1 cellular context compared by ENCODE assay signal in the genomic region with DNA sequence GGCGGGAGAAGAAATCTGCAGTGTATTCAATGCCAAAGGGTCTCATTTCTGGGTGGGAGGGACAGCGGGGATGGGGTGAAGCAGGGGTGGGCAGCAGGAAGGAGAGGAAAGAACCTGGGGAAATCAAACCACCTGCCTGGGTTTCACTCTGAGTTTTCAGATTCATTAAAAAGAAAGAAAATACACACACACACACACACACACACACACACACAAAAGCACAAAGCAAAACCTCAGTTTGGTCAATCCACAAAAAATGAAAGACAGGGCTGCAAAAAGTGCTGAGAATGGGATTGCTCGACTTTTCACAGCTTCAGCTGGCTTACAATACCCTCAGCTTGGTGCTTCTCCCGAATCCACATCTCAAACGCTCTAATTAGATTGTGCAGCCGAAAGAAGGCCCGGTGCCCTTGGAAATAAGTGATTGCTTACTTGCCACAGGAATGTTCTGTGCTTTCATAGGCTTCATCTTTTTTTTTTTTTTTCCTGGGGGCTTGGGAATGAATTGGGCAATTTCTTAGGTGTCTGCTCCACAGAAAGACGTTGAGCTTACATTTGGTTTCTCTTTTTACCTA.
TF ChIP-seq lines count a peak whose summit lies in the region.

No MANE protein-coding gene starts in this region.

TF ChIP-seq in GM12878, 131 proteins besides CTCF, POLR2A, EP300 and RAD21 (continues in another document):
- TF ChIP-seq ZNF207 (IDR thresholded peaks at IDR 0.05; ENCODE audit: borderline replicate concordance) (no peak), SREBF2 (IDR thresholded peaks at IDR 0.05; ENCODE audit: low read length) (no peak), SIX5 (IDR thresholded peaks at IDR 0.05; ENCODE audit: low read depth, low read length, severe bottlenecking) (no peak), SMAD1 (IDR thresholded peaks at IDR 0.05; ENCODE audit: low read depth, partially characterized antibody) (no peak), ZZZ3 (IDR thresholded peaks at IDR 0.05; ENCODE audit: control insufficient read depth, insufficient read length, low read depth) (no peak), BMI1 (IDR thresholded peaks at IDR 0.05; ENCODE audit: borderline replicate concordance) (peak; percentile 56; the same call in 1 of the 2 replicates), MTA2 (IDR thresholded peaks at IDR 0.05; ENCODE audit: low read depth) (peak; percentile 86), IKZF2 (IDR thresholded peaks at IDR 0.05) (peak; percentile 40 to 63; a peak in 3 of 4 replicates), ZNF24 (IDR thresholded peaks at IDR 0.05) (no peak), GABPA (IDR thresholded peaks at IDR 0.05; ENCODE audit: low read depth) (peak; percentile 23; the same call in 1 of the 2 replicates), TAF1 (IDR thresholded peaks at IDR 0.05; ENCODE audit: borderline replicate concordance, low read depth, low read length) (no peak), HDGF (IDR thresholded peaks at IDR 0.05) (no peak), IKZF1 (conservative IDR thresholded peaks at IDR 0.05) (peak; percentile 50), MYC (IDR thresholded peaks at IDR 0.05; ENCODE audit: insufficient read depth, insufficient read length, insufficient replicate concordance, low read length, severe bottlenecking) (no peak), NFIC (IDR thresholded peaks at IDR 0.05; ENCODE audit: low read depth, low read length) (peak; percentile 42; the same call in 1 of the 2 replicates), NRF1 (conservative IDR thresholded peaks at IDR 0.05; ENCODE audit: low read depth, low read length) (no peak), RAD51 (IDR thresholded peaks at IDR 0.05) (no peak), WRNIP1 (IDR thresholded peaks at IDR 0.05; ENCODE audit: borderline replicate concordance, low read depth, low read length) (no peak), BRCA1 (IDR thresholded peaks at IDR 0.05; ENCODE audit: low read depth, low read length) (no peak), RCOR1 (conservative IDR thresholded peaks at IDR 0.05; ENCODE audit: low read depth, low read length) (no peak), PAX8 (IDR thresholded peaks at IDR 0.05) (no peak), HDAC2 (IDR thresholded peaks at IDR 0.05) (no peak), NBN (IDR thresholded peaks at IDR 0.05) (no peak), MYB (IDR thresholded peaks at IDR 0.05; ENCODE audit: borderline replicate concordance, low read depth, low read length) (no peak), KAT2A (conservative IDR thresholded peaks at IDR 0.05; ENCODE audit: control insufficient read depth, low read depth, low read length) (no peak), CBX3 (IDR thresholded peaks at IDR 0.05; ENCODE audit: borderline replicate concordance, low read depth) (no peak), RUNX3 (IDR thresholded peaks at IDR 0.05; ENCODE audit: low read length) (peak; percentile 75)
- TF ChIP-seq, protein P1, sequence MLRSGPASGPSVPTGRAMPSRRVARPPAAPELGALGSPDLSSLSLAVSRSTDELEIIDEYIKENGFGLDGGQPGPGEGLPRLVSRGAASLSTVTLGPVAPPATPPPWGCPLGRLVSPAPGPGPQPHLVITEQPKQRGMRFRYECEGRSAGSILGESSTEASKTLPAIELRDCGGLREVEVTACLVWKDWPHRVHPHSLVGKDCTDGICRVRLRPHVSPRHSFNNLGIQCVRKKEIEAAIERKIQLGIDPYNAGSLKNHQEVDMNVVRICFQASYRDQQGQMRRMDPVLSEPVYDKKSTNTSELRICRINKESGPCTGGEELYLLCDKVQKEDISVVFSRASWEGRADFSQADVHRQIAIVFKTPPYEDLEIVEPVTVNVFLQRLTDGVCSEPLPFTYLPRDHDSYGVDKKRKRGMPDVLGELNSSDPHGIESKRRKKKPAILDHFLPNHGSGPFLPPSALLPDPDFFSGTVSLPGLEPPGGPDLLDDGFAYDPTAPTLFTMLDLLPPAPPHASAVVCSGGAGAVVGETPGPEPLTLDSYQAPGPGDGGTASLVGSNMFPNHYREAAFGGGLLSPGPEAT (IDR thresholded peaks at IDR 0.05; ENCODE audit: low read depth), result 0 out of 2 replicates have a peak, but pooled peaks have one; percentile 23
- TF ChIP-seq, protein P2, sequence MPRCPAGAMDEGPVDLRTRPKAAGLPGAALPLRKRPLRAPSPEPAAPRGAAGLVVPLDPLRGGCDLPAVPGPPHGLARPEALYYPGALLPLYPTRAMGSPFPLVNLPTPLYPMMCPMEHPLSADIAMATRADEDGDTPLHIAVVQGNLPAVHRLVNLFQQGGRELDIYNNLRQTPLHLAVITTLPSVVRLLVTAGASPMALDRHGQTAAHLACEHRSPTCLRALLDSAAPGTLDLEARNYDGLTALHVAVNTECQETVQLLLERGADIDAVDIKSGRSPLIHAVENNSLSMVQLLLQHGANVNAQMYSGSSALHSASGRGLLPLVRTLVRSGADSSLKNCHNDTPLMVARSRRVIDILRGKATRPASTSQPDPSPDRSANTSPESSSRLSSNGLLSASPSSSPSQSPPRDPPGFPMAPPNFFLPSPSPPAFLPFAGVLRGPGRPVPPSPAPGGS (IDR thresholded peaks at IDR 0.05; ENCODE audit: borderline replicate concordance, insufficient read depth, low read depth, low read length, poor library complexity, severe bottlenecking), result no peak
- TF ChIP-seq, protein P3, sequence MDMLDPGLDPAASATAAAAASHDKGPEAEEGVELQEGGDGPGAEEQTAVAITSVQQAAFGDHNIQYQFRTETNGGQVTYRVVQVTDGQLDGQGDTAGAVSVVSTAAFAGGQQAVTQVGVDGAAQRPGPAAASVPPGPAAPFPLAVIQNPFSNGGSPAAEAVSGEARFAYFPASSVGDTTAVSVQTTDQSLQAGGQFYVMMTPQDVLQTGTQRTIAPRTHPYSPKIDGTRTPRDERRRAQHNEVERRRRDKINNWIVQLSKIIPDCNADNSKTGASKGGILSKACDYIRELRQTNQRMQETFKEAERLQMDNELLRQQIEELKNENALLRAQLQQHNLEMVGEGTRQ (IDR thresholded peaks at IDR 0.05; ENCODE audit: borderline replicate concordance, low read depth, low read length), result no peak
- TF ChIP-seq, protein P4, sequence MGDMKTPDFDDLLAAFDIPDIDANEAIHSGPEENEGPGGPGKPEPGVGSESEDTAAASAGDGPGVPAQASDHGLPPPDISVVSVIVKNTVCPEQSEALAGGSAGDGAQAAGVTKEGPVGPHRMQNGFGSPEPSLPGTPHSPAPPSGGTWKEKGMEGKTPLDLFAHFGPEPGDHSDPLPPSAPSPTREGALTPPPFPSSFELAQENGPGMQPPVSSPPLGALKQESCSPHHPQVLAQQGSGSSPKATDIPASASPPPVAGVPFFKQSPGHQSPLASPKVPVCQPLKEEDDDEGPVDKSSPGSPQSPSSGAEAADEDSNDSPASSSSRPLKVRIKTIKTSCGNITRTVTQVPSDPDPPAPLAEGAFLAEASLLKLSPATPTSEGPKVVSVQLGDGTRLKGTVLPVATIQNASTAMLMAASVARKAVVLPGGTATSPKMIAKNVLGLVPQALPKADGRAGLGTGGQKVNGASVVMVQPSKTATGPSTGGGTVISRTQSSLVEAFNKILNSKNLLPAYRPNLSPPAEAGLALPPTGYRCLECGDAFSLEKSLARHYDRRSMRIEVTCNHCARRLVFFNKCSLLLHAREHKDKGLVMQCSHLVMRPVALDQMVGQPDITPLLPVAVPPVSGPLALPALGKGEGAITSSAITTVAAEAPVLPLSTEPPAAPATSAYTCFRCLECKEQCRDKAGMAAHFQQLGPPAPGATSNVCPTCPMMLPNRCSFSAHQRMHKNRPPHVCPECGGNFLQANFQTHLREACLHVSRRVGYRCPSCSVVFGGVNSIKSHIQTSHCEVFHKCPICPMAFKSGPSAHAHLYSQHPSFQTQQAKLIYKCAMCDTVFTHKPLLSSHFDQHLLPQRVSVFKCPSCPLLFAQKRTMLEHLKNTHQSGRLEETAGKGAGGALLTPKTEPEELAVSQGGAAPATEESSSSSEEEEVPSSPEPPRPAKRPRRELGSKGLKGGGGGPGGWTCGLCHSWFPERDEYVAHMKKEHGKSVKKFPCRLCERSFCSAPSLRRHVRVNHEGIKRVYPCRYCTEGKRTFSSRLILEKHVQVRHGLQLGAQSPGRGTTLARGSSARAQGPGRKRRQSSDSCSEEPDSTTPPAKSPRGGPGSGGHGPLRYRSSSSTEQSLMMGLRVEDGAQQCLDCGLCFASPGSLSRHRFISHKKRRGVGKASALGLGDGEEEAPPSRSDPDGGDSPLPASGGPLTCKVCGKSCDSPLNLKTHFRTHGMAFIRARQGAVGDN (IDR thresholded peaks at IDR 0.05), result no peak
- TF ChIP-seq, protein P5, sequence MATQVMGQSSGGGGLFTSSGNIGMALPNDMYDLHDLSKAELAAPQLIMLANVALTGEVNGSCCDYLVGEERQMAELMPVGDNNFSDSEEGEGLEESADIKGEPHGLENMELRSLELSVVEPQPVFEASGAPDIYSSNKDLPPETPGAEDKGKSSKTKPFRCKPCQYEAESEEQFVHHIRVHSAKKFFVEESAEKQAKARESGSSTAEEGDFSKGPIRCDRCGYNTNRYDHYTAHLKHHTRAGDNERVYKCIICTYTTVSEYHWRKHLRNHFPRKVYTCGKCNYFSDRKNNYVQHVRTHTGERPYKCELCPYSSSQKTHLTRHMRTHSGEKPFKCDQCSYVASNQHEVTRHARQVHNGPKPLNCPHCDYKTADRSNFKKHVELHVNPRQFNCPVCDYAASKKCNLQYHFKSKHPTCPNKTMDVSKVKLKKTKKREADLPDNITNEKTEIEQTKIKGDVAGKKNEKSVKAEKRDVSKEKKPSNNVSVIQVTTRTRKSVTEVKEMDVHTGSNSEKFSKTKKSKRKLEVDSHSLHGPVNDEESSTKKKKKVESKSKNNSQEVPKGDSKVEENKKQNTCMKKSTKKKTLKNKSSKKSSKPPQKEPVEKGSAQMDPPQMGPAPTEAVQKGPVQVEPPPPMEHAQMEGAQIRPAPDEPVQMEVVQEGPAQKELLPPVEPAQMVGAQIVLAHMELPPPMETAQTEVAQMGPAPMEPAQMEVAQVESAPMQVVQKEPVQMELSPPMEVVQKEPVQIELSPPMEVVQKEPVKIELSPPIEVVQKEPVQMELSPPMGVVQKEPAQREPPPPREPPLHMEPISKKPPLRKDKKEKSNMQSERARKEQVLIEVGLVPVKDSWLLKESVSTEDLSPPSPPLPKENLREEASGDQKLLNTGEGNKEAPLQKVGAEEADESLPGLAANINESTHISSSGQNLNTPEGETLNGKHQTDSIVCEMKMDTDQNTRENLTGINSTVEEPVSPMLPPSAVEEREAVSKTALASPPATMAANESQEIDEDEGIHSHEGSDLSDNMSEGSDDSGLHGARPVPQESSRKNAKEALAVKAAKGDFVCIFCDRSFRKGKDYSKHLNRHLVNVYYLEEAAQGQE (IDR thresholded peaks at IDR 0.05; ENCODE audit: low read depth, low read length), result no peak
- TF ChIP-seq, protein P6, sequence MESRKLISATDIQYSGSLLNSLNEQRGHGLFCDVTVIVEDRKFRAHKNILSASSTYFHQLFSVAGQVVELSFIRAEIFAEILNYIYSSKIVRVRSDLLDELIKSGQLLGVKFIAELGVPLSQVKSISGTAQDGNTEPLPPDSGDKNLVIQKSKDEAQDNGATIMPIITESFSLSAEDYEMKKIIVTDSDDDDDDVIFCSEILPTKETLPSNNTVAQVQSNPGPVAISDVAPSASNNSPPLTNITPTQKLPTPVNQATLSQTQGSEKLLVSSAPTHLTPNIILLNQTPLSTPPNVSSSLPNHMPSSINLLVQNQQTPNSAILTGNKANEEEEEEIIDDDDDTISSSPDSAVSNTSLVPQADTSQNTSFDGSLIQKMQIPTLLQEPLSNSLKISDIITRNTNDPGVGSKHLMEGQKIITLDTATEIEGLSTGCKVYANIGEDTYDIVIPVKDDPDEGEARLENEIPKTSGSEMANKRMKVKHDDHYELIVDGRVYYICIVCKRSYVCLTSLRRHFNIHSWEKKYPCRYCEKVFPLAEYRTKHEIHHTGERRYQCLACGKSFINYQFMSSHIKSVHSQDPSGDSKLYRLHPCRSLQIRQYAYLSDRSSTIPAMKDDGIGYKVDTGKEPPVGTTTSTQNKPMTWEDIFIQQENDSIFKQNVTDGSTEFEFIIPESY (IDR thresholded peaks at IDR 0.05), result no peak
- TF ChIP-seq, protein P7, sequence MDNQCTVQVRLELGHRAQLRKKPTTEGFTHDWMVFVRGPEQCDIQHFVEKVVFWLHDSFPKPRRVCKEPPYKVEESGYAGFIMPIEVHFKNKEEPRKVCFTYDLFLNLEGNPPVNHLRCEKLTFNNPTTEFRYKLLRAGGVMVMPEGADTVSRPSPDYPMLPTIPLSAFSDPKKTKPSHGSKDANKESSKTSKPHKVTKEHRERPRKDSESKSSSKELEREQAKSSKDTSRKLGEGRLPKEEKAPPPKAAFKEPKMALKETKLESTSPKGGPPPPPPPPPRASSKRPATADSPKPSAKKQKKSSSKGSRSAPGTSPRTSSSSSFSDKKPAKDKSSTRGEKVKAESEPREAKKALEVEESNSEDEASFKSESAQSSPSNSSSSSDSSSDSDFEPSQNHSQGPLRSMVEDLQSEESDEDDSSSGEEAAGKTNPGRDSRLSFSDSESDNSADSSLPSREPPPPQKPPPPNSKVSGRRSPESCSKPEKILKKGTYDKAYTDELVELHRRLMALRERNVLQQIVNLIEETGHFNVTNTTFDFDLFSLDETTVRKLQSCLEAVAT (IDR thresholded peaks at IDR 0.05), result no peak
- TF ChIP-seq, protein P8, sequence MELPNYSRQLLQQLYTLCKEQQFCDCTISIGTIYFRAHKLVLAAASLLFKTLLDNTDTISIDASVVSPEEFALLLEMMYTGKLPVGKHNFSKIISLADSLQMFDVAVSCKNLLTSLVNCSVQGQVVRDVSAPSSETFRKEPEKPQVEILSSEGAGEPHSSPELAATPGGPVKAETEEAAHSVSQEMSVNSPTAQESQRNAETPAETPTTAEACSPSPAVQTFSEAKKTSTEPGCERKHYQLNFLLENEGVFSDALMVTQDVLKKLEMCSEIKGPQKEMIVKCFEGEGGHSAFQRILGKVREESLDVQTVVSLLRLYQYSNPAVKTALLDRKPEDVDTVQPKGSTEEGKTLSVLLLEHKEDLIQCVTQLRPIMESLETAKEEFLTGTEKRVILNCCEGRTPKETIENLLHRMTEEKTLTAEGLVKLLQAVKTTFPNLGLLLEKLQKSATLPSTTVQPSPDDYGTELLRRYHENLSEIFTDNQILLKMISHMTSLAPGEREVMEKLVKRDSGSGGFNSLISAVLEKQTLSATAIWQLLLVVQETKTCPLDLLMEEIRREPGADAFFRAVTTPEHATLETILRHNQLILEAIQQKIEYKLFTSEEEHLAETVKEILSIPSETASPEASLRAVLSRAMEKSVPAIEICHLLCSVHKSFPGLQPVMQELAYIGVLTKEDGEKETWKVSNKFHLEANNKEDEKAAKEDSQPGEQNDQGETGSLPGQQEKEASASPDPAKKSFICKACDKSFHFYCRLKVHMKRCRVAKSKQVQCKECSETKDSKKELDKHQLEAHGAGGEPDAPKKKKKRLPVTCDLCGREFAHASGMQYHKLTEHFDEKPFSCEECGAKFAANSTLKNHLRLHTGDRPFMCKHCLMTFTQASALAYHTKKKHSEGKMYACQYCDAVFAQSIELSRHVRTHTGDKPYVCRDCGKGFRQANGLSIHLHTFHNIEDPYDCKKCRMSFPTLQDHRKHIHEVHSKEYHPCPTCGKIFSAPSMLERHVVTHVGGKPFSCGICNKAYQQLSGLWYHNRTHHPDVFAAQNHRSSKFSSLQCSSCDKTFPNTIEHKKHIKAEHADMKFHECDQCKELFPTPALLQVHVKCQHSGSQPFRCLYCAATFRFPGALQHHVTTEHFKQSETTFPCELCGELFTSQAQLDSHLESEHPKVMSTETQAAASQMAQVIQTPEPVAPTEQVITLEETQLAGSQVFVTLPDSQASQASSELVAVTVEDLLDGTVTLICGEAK (IDR thresholded peaks at IDR 0.05; ENCODE audit: borderline replicate concordance), result no peak
